25 cellular contexts compared by ENCODE assay signal in genomic region chr7:130133029-130133774, GRCh38.
"Had no signal": no experiment of that assay in that cellular context is flagged by ENCODE, and none has a peak within 500 bp of the region (broad histone marks: within the 10 kb centered on the region; RNA-seq: fewer than 3 reads in every experiment).

No MANE protein-coding gene starts in this region.

- H3K27ac ChIP-seq: ascending aorta, brain microvascular endothelial cell, cardiac muscle cell had no signal

- ATAC-seq: activated CD8-positive, alpha-beta T cell treated with anti-CD3 and anti-CD28 coated beads, Interleukin-2, amount 10 ng/mL, durations not matched to agents 7 days and 5 days; WTC11 had no signal

- H3K27me3 Mint-ChIP-seq: activated naive CD8-positive, alpha-beta T cell treated with anti-CD3 and anti-CD28 coated beads, Interleukin-2, amount 10 ng/mL, durations not matched to agents 7 days and 5 days had no signal

- FAIRE-seq: RCC 7860 had no signal

- H3K4me3 Mint-ChIP-seq: activated CD8-positive, alpha-beta T cell treated with anti-CD3 and anti-CD28 coated beads, Interleukin-2, amount 10 ng/mL, durations not matched to agents 7 days and 5 days; activated naive CD8-positive, alpha-beta T cell treated with anti-CD3 and anti-CD28 coated beads, Interleukin-2, amount 10 ng/mL, durations not matched to agents 7 days and 5 days; T-helper 1 cell treated with Interleukin-12 subunit alpha and Interleukin-12 subunit beta and Interleukin-4 antibody, amounts not matched to agents 30 μg/mL and 1 μg/mL, for 36 hours; WTC11 had no signal

- H3K4me1 ChIP-seq: ascending aorta had no signal

- H3K9me3 Mint-ChIP-seq: activated naive CD8-positive, alpha-beta T cell treated with anti-CD3 and anti-CD28 coated beads, Interleukin-2, amount 10 ng/mL, durations not matched to agents 7 days and 5 days; T-helper 1 cell treated with Interleukin-12 subunit alpha and Interleukin-12 subunit beta and Interleukin-4 antibody, amounts not matched to agents 30 μg/mL and 1 μg/mL, for 36 hours; WTC11 had no signal

- H3K27me3 ChIP-seq: ascending aorta, brain microvascular endothelial cell, cardiac muscle cell had no signal

- DNase-seq: activated CD4-positive, alpha-beta T cell treated with anti-CD3 and anti-CD28 coated beads for 48 hours; activated CD4-positive, alpha-beta T cell treated with anti-CD3 and anti-CD28 coated beads, Interleukin-2, amount 50 U/mL, for 4 hours; activated CD4-positive, CD25-positive, alpha-beta regulatory T cell treated with anti-CD3 and anti-CD28 coated beads, Interleukin-2, amount 50 U/mL, for 72 hours; activated CD8-positive, alpha-beta memory T cell treated with anti-CD3 and anti-CD28 coated beads, Interleukin-2, amount 50 U/mL, for 48 hours; activated CD8-positive, alpha-beta T cell treated with anti-CD3 and anti-CD28 coated beads, Interleukin-2, amount 10 ng/mL, durations not matched to agents 7 days and 5 days; activated naive CD4-positive, alpha-beta T cell treated with anti-CD3 and anti-CD28 coated beads, Interleukin-2, amount 50 U/mL, for 16 hours; activated naive CD8-positive, alpha-beta T cell treated with anti-CD3 and anti-CD28 coated beads, Interleukin-2, amount 10 ng/mL, durations not matched to agents 7 days and 5 days; activated T-cell treated with anti-CD3 and anti-CD28 coated beads, Interleukin-2, amount 50 U/mL, for 1 hour; amniotic stem cell; brain microvascular endothelial cell; KG1; NCI-H1048; NCI-H1694; NCI-H2029; NCI-H2107; NCI-H2171 treated with DMSO at 0.1 percent for 48 hours; NCI-H226; NCI-H526; NCI-H82; SHP77 treated with DMSO at 0.1 percent for 48 hours had no signal

- H3K4me3 ChIP-seq: ascending aorta, cardiac muscle cell had no signal

- H3K9me3 ChIP-seq: ascending aorta had no signal

- H3K27ac Mint-ChIP-seq: activated CD8-positive, alpha-beta T cell treated with anti-CD3 and anti-CD28 coated beads, Interleukin-2, amount 10 ng/mL, durations not matched to agents 7 days and 5 days; activated naive CD8-positive, alpha-beta T cell treated with anti-CD3 and anti-CD28 coated beads, Interleukin-2, amount 10 ng/mL, durations not matched to agents 7 days and 5 days; T-helper 1 cell treated with Interleukin-12 subunit alpha and Interleukin-12 subunit beta and Interleukin-4 antibody, amounts not matched to agents 30 μg/mL and 1 μg/mL, for 36 hours; WTC11 had no signal
